ENCODE assay signal across 7 cellular contexts in the genomic region with DNA sequence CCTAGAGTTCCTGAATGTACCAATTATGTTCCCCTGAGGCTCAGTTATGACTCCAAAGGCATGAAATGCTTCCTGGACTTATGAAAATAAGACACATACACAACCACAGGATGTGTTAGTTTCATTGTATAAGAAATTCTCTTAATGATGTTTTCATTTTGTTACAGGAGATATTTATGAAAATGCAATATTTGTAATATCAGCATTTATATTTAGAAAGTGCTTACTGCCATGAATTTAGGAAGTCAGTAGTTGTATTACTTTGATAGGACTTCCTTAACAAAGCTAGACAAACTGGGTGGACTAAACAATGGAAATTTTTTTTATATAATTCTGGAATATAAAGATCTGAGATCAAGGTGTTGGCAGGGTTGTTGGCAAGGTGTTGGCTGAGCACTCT.
"Had no signal": no experiment of that assay in that cellular context is flagged by ENCODE, and none has a peak within 500 bp of the region (broad histone marks: within the 10 kb centered on the region; RNA-seq: fewer than 3 reads in every experiment).

No MANE protein-coding gene starts in this region.

- H3K4me3 ChIP-seq: GM12878 had no signal

- DNase-seq: GDM1, GF-D8 had no signal

- ATAC-seq: GM12878 had no signal

- FAIRE-seq: G401.6, GM12878, GM12891, GM18507, GM19239 had no signal
